ENCODE assay signal across 1 cellular context in the genomic region with DNA sequence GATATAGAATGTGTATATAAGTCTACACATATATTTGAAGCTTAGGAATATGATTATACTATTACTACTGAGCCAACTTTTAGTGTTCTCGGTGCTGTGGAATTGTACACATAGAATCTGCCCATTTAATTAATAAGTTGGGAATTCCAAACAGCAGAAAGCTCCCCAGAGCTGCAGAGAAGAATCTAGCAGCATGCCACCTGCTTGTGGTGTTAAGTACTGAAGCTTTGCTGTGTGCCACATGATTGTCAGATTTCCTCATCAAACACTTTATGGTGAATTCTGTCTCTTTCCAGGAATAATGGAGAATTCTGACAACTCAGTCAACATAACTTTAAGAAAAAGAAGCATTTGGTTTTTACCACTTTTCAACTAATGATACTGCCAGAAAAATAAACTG.
TF ChIP-seq lines count a peak whose summit lies in the region.

No MANE protein-coding gene starts in this region.

TF ChIP-seq in IMR-90, 13 proteins besides CTCF, POLR2A, EP300 and RAD21 (continued from another document):
- TF ChIP-seq CHD1 (IDR thresholded peaks at IDR 0.05; ENCODE audit: low read depth, low read length) (no peak), BHLHE40 (IDR thresholded peaks at IDR 0.05; ENCODE audit: low read depth, low read length) (no peak), FOS (IDR thresholded peaks at IDR 0.05; ENCODE audit: low read depth, low read length) (no peak)
- TF ChIP-seq, protein P1, sequence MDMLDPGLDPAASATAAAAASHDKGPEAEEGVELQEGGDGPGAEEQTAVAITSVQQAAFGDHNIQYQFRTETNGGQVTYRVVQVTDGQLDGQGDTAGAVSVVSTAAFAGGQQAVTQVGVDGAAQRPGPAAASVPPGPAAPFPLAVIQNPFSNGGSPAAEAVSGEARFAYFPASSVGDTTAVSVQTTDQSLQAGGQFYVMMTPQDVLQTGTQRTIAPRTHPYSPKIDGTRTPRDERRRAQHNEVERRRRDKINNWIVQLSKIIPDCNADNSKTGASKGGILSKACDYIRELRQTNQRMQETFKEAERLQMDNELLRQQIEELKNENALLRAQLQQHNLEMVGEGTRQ (IDR thresholded peaks at IDR 0.05; ENCODE audit: low read depth, low read length), result no peak
